Comparison of ENCODE assay signal across 2 cellular contexts in the genomic region with DNA sequence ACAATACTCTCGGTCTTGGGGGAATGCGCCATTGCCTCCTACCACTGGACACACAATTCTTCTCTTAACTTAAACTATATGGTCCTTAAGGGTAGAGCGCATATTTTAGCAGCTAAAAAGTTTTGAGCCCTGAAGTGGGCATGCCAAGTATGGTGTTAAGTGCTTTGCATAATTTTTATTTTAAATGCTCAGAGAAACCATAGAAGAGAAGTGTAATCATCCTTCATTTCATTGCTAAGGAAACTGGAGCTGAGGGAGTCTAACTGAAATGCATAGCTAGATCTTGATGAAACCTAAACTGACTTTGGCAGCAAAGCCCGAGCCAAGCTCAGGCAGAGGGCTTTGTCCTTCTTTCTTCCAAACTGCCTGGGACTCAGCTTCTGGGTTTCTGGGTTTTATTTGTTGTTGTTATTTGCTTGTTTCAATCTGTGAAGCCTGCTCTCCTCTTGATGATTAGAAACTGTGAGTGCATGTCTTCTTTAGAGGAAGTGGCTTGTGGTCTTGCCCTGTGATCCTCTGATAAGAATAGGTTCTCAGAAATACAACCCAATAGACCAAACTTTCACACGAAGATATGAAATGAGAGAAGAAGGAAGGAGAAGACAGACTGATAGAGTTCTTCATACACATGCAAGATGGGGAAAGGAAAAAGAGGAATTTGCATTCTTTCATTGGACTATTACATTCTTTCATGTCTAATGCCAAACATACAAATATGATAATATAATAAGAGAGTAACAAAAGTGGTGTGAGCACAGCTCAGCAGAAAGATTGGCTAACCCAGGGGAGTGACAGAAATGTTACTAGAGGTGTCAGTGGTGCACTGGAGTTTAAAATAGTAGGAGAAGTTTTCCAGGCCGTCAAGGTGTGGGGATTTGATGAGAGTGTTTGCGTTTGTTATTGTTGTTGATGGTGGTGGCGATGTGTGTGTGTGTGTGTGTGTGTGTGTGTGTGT.
TF ChIP-seq lines count a peak whose summit lies in the region.

No MANE protein-coding gene starts in this region.

TF ChIP-seq in GM12878, 131 proteins besides CTCF, POLR2A, EP300 and RAD21 (continues in another document):
- TF ChIP-seq MTA2 (IDR thresholded peaks at IDR 0.05; ENCODE audit: low read depth) (peak; percentile 92), ETV6 (conservative IDR thresholded peaks at IDR 0.05 in 1 of 2, IDR thresholded peaks at IDR 0.05 in 1 of 2; ENCODE audit: borderline replicate concordance in 1 of 2, low read depth in 1 of 2) (peak in 1 of 2 experiments; percentile 57; a peak in 1 of 4 replicates), SIX5 (IDR thresholded peaks at IDR 0.05; ENCODE audit: low read depth, low read length, severe bottlenecking) (no peak), SPI1 (IDR thresholded peaks at IDR 0.05; ENCODE audit: borderline replicate concordance, insufficient read depth, low read depth, low read length) (peak; percentile 88), ZNF24 (IDR thresholded peaks at IDR 0.05) (peak; percentile 72), TARDBP (IDR thresholded peaks at IDR 0.05; ENCODE audit: borderline replicate concordance) (no peak), MTA3 (IDR thresholded peaks at IDR 0.05; ENCODE audit: borderline replicate concordance, low read length) (peak; percentile 71; the same call in 1 of the 2 replicates), GATAD2B (conservative IDR thresholded peaks at IDR 0.05; ENCODE audit: low read depth) (0 out of 2 replicates have a peak, but pooled peaks have one; percentile 23), EED (IDR thresholded peaks at IDR 0.05; ENCODE audit: low read depth) (0 out of 2 replicates have a peak, but pooled peaks have one; percentile 26), WRNIP1 (IDR thresholded peaks at IDR 0.05; ENCODE audit: borderline replicate concordance, low read depth, low read length) (no peak), TAF1 (IDR thresholded peaks at IDR 0.05; ENCODE audit: borderline replicate concordance, low read depth, low read length) (peak; percentile 50; the same call in 1 of the 2 replicates), ZNF217 (IDR thresholded peaks at IDR 0.05) (0 out of 2 replicates have a peak, but pooled peaks have one; percentile 65), NRF1 (conservative IDR thresholded peaks at IDR 0.05; ENCODE audit: low read depth, low read length) (no peak), EZH2 (IDR thresholded peaks at IDR 0.05; ENCODE audit: borderline replicate concordance, control insufficient read depth, low read depth, low read length) (no peak), LARP7 (IDR thresholded peaks at IDR 0.05) (no peak), MEF2A (IDR thresholded peaks at IDR 0.05; ENCODE audit: insufficient read depth, low read depth, low read length) (peak; percentile 83), NBN (IDR thresholded peaks at IDR 0.05) (peak; percentile 84)
- TF ChIP-seq, protein P1, sequence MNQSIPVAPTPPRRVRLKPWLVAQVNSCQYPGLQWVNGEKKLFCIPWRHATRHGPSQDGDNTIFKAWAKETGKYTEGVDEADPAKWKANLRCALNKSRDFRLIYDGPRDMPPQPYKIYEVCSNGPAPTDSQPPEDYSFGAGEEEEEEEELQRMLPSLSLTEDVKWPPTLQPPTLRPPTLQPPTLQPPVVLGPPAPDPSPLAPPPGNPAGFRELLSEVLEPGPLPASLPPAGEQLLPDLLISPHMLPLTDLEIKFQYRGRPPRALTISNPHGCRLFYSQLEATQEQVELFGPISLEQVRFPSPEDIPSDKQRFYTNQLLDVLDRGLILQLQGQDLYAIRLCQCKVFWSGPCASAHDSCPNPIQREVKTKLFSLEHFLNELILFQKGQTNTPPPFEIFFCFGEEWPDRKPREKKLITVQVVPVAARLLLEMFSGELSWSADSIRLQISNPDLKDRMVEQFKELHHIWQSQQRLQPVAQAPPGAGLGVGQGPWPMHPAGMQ (IDR thresholded peaks at IDR 0.05; ENCODE audit: borderline replicate concordance): no peak
- TF ChIP-seq, protein P2, sequence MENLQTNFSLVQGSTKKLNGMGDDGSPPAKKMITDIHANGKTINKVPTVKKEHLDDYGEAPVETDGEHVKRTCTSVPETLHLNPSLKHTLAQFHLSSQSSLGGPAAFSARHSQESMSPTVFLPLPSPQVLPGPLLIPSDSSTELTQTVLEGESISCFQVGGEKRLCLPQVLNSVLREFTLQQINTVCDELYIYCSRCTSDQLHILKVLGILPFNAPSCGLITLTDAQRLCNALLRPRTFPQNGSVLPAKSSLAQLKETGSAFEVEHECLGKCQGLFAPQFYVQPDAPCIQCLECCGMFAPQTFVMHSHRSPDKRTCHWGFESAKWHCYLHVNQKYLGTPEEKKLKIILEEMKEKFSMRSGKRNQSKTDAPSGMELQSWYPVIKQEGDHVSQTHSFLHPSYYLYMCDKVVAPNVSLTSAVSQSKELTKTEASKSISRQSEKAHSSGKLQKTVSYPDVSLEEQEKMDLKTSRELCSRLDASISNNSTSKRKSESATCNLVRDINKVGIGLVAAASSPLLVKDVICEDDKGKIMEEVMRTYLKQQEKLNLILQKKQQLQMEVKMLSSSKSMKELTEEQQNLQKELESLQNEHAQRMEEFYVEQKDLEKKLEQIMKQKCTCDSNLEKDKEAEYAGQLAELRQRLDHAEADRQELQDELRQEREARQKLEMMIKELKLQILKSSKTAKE (IDR thresholded peaks at IDR 0.05; ENCODE audit: low read depth, poor library complexity, severe bottlenecking): peak; percentile 90
- TF ChIP-seq, protein P3, sequence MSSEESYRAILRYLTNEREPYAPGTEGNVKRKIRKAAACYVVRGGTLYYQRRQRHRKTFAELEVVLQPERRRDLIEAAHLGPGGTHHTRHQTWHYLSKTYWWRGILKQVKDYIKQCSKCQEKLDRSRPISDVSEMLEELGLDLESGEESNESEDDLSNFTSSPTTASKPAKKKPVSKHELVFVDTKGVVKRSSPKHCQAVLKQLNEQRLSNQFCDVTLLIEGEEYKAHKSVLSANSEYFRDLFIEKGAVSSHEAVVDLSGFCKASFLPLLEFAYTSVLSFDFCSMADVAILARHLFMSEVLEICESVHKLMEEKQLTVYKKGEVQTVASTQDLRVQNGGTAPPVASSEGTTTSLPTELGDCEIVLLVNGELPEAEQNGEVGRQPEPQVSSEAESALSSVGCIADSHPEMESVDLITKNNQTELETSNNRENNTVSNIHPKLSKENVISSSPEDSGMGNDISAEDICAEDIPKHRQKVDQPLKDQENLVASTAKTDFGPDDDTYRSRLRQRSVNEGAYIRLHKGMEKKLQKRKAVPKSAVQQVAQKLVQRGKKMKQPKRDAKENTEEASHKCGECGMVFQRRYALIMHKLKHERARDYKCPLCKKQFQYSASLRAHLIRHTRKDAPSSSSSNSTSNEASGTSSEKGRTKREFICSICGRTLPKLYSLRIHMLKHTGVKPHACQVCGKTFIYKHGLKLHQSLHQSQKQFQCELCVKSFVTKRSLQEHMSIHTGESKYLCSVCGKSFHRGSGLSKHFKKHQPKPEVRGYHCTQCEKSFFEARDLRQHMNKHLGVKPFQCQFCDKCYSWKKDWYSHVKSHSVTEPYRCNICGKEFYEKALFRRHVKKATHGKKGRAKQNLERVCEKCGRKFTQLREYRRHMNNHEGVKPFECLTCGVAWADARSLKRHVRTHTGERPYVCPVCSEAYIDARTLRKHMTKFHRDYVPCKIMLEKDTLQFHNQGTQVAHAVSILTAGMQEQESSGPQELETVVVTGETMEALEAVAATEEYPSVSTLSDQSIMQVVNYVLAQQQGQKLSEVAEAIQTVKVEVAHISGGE (CRISPR knock-in tag; IDR thresholded peaks at IDR 0.05): no peak
- TF ChIP-seq, protein P4, sequence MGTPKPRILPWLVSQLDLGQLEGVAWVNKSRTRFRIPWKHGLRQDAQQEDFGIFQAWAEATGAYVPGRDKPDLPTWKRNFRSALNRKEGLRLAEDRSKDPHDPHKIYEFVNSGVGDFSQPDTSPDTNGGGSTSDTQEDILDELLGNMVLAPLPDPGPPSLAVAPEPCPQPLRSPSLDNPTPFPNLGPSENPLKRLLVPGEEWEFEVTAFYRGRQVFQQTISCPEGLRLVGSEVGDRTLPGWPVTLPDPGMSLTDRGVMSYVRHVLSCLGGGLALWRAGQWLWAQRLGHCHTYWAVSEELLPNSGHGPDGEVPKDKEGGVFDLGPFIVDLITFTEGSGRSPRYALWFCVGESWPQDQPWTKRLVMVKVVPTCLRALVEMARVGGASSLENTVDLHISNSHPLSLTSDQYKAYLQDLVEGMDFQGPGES (IDR thresholded peaks at IDR 0.05): no peak

TF ChIP-seq in SK-N-SH treated with all-trans-retinoic acid at 6 μM for 48 hours, 23 proteins besides CTCF, POLR2A, EP300 and RAD21:
- TF ChIP-seq SNAI2 (CRISPR knock-in tag; IDR thresholded peaks at IDR 0.05) (no peak), RARB (CRISPR knock-in tag; IDR thresholded peaks at IDR 0.05) (no peak), ZNF8 (CRISPR knock-in tag; IDR thresholded peaks at IDR 0.05) (no peak), ZNF565 (CRISPR knock-in tag; conservative IDR thresholded peaks at IDR 0.05; ENCODE audit: low read depth) (no peak), ZFP30 (CRISPR knock-in tag; IDR thresholded peaks at IDR 0.05) (no peak), ZNF70 (CRISPR knock-in tag; IDR thresholded peaks at IDR 0.05) (no peak), CSDC2 (CRISPR knock-in tag; IDR thresholded peaks at IDR 0.05) (no peak), PPARA (CRISPR knock-in tag; IDR thresholded peaks at IDR 0.05; ENCODE audit: borderline replicate concordance) (no peak), ZC3H10 (CRISPR knock-in tag; IDR thresholded peaks at IDR 0.05) (no peak), TCF4 (CRISPR knock-in tag; IDR thresholded peaks at IDR 0.05; ENCODE audit: borderline replicate concordance) (no peak)
- TF ChIP-seq, protein P5, sequence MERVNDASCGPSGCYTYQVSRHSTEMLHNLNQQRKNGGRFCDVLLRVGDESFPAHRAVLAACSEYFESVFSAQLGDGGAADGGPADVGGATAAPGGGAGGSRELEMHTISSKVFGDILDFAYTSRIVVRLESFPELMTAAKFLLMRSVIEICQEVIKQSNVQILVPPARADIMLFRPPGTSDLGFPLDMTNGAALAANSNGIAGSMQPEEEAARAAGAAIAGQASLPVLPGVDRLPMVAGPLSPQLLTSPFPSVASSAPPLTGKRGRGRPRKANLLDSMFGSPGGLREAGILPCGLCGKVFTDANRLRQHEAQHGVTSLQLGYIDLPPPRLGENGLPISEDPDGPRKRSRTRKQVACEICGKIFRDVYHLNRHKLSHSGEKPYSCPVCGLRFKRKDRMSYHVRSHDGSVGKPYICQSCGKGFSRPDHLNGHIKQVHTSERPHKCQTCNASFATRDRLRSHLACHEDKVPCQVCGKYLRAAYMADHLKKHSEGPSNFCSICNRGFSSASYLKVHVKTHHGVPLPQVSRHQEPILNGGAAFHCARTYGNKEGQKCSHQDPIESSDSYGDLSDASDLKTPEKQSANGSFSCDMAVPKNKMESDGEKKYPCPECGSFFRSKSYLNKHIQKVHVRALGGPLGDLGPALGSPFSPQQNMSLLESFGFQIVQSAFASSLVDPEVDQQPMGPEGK (CRISPR knock-in tag; IDR thresholded peaks at IDR 0.05; ENCODE audit: borderline replicate concordance): no peak
- TF ChIP-seq, protein P6, sequence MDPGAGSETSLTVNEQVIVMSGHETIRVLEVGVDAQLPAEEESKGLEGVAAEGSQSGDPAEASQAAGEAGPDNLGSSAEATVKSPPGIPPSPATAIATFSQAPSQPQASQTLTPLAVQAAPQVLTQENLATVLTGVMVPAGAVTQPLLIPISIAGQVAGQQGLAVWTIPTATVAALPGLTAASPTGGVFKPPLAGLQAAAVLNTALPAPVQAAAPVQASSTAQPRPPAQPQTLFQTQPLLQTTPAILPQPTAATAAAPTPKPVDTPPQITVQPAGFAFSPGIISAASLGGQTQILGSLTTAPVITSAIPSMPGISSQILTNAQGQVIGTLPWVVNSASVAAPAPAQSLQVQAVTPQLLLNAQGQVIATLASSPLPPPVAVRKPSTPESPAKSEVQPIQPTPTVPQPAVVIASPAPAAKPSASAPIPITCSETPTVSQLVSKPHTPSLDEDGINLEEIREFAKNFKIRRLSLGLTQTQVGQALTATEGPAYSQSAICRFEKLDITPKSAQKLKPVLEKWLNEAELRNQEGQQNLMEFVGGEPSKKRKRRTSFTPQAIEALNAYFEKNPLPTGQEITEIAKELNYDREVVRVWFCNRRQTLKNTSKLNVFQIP (CRISPR knock-in tag; IDR thresholded peaks at IDR 0.05; ENCODE audit: borderline replicate concordance, low read depth): no peak
- TF ChIP-seq, protein P7, sequence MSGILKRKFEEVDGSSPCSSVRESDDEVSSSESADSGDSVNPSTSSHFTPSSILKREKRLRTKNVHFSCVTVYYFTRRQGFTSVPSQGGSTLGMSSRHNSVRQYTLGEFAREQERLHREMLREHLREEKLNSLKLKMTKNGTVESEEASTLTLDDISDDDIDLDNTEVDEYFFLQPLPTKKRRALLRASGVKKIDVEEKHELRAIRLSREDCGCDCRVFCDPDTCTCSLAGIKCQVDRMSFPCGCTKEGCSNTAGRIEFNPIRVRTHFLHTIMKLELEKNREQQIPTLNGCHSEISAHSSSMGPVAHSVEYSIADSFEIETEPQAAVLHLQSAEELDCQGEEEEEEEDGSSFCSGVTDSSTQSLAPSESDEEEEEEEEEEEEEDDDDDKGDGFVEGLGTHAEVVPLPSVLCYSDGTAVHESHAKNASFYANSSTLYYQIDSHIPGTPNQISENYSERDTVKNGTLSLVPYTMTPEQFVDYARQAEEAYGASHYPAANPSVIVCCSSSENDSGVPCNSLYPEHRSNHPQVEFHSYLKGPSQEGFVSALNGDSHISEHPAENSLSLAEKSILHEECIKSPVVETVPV (CRISPR knock-in tag; IDR thresholded peaks at IDR 0.05): no peak
- TF ChIP-seq, protein P8, sequence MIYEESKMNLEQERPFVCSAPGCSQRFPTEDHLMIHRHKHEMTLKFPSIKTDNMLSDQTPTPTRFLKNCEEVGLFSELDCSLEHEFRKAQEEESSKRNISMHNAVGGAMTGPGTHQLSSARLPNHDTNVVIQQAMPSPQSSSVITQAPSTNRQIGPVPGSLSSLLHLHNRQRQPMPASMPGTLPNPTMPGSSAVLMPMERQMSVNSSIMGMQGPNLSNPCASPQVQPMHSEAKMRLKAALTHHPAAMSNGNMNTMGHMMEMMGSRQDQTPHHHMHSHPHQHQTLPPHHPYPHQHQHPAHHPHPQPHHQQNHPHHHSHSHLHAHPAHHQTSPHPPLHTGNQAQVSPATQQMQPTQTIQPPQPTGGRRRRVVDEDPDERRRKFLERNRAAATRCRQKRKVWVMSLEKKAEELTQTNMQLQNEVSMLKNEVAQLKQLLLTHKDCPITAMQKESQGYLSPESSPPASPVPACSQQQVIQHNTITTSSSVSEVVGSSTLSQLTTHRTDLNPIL (CRISPR knock-in tag; IDR thresholded peaks at IDR 0.05; ENCODE audit: low read depth): no peak
TF ChIP-seq in SK-N-SH treated with all-trans-retinoic acid at 6 μM for 48 hours: peak in this region for 0.
